11 cellular contexts compared by ENCODE assay signal in genomic region chr14:35399083-35399807, GRCh38. TPM values are rescaled to one million over a fixed set of nuclear protein-coding genes. Genes with fewer than 3 reads are reported as not detected.
DNase-seq lines count a peak whose midpoint lies in the region; ATAC-seq and TF ChIP-seq lines count a peak whose summit lies in the region.
"Had no signal": no experiment of that assay in that cellular context is flagged by ENCODE, and none has a peak within 500 bp of the region (broad histone marks: within the 10 kb centered on the region; RNA-seq: fewer than 3 reads in every experiment).

No MANE protein-coding gene starts in this region.

- no peaks in the 10 kb centered on the region for H3K9me3 Mint-ChIP-seq in activated CD4-positive, alpha-beta T cell treated with anti-CD3 and anti-CD28 coated beads for 36 hours (ENCODE audit: low read depth)
- no peaks in the 10 kb centered on the region for H3K9me3 Mint-ChIP-seq in activated CD4-positive, alpha-beta T cell treated with anti-CD3 and anti-CD28 coated beads, Interleukin-2, amount 10 ng/mL, durations not matched to agents 7 days and 5 days
- no peaks in the 10 kb centered on the region for H3K9me3 Mint-ChIP-seq in activated T-helper 2 cell treated with anti-CD3 and anti-CD28 coated beads, Interferon-gamma antibody, Interleukin-2, Interleukin-4, amounts not matched to agents 10 μg/mL and 5 μg/mL and 100 μg/mL, durations not matched to agents 14 hours and 24 hours and 36 hours

- ATAC-seq in activated CD4-positive, alpha-beta T cell treated with anti-CD3 and anti-CD28 coated beads for 36 hours: no peak
- ATAC-seq: activated CD4-positive, CD25-positive, alpha-beta regulatory T cell treated with anti-CD3 and anti-CD28 coated beads, Interleukin-2, amount 50 U/mL, for 24 hours had no signal

- H3K4me3 ChIP-seq in liver (ENCODE audit: low read depth in 1 of 3, low read length in 3 of 3): no peak overlapping the region

- H3K27ac Mint-ChIP-seq in activated CD4-positive, alpha-beta T cell treated with anti-CD3 and anti-CD28 coated beads for 36 hours: peak overlapping the region; percentile 38
- H3K27ac Mint-ChIP-seq in activated CD4-positive, alpha-beta T cell treated with anti-CD3 and anti-CD28 coated beads, Interleukin-2, amount 10 ng/mL, durations not matched to agents 7 days and 5 days: no peak overlapping the region
- H3K27ac Mint-ChIP-seq in activated T-helper 2 cell treated with anti-CD3 and anti-CD28 coated beads, Interferon-gamma antibody, Interleukin-2, Interleukin-4, amounts not matched to agents 10 μg/mL and 5 μg/mL and 100 μg/mL, durations not matched to agents 14 hours and 24 hours and 36 hours: peak overlapping the region; percentile 66

- DNase-seq in activated CD4-positive, alpha-beta T cell treated with anti-CD3 and anti-CD28 coated beads for 36 hours: no peak
- DNase-seq in activated CD4-positive, alpha-beta T cell treated with anti-CD3 and anti-CD28 coated beads, Interleukin-2, amount 10 ng/mL, durations not matched to agents 7 days and 5 days: no peak
- no peak for DNase-seq in activated T-helper 2 cell treated with anti-CD3 and anti-CD28 coated beads, Interferon-gamma antibody, Interleukin-2, Interleukin-4, amounts not matched to agents 10 μg/mL and 5 μg/mL and 100 μg/mL, durations not matched to agents 14 hours and 24 hours and 36 hours (ENCODE audit: low spot score)
- no peak for DNase-seq in substantia nigra (lab: John Stamatoyannopoulos, UW)
- DNase-seq in KG1 (lab: John Stamatoyannopoulos, UW): no peak
- DNase-seq in AG20443 (ENCODE audit: low spot score): no peak
- no peak for DNase-seq in NCI-H226
- DNase-seq: caudate nucleus; stimulated activated CD4-positive, alpha-beta T cell treated with anti-CD3 and anti-CD28 coated beads, Interleukin-12 subunit alpha, Interleukin-12 subunit beta, amount 100 ng/mL, for 4 hours had no signal

- CTCF ChIA-PET in activated CD4-positive, alpha-beta T cell treated with anti-CD3 and anti-CD28 coated beads for 36 hours (lab: Charles Lee): interaction anchor here (0.5 to 7.3 kb wide), 9 partner anchors 16 to 259 kb away, joined by 3 to 77 read pairs (median 3); no protein-coding TSS in a partner anchor
- CTCF ChIA-PET in activated CD4-positive, alpha-beta T cell treated with anti-CD3 and anti-CD28 coated beads, Interleukin-2, amount 10 ng/mL, durations not matched to agents 7 days and 5 days (lab: Charles Lee): interaction anchor here (1.0 kb wide), 1 partner anchor 9 kb away, joined by 4 read pairs; no protein-coding TSS in a partner anchor

- WGBS in liver: 79% methylated on average over 10 of the region's 10 CpGs

- H3K27me3 Mint-ChIP-seq in activated CD4-positive, alpha-beta T cell treated with anti-CD3 and anti-CD28 coated beads for 36 hours: no peaks in the 10 kb centered on the region
- H3K27me3 Mint-ChIP-seq in activated CD4-positive, alpha-beta T cell treated with anti-CD3 and anti-CD28 coated beads, Interleukin-2, amount 10 ng/mL, durations not matched to agents 7 days and 5 days: no peaks in the 10 kb centered on the region
- H3K27me3 Mint-ChIP-seq in activated T-helper 2 cell treated with anti-CD3 and anti-CD28 coated beads, Interferon-gamma antibody, Interleukin-2, Interleukin-4, amounts not matched to agents 10 μg/mL and 5 μg/mL and 100 μg/mL, durations not matched to agents 14 hours and 24 hours and 36 hours (ENCODE audit: low read depth): no peaks in the 10 kb centered on the region

- H3K36me3 Mint-ChIP-seq in activated CD4-positive, alpha-beta T cell treated with anti-CD3 and anti-CD28 coated beads for 36 hours (ENCODE audit: low read depth): peaks cover 50% of the 10 kb centered on the region
- peaks cover 42% of the 10 kb centered on the region for H3K36me3 Mint-ChIP-seq in activated CD4-positive, alpha-beta T cell treated with anti-CD3 and anti-CD28 coated beads, Interleukin-2, amount 10 ng/mL, durations not matched to agents 7 days and 5 days (ENCODE audit: low read depth)
- H3K36me3 Mint-ChIP-seq in activated T-helper 2 cell treated with anti-CD3 and anti-CD28 coated beads, Interferon-gamma antibody, Interleukin-2, Interleukin-4, amounts not matched to agents 10 μg/mL and 5 μg/mL and 100 μg/mL, durations not matched to agents 14 hours and 24 hours and 36 hours (ENCODE audit: low read depth): peaks cover 49% of the 10 kb centered on the region

- H3K9me3 ChIP-seq in liver (ENCODE audit: control insufficient read depth in 4 of 4, low read length in 3 of 4): no peaks in the 10 kb centered on the region

- H3K4me1 ChIP-seq in liver (ENCODE audit: control insufficient read depth in 4 of 4, insufficient read depth in 4 of 4, low read length in 3 of 4): peaks cover 1 to 37% (median 11%) of the 10 kb centered on the region in 4 donors

- peaks cover 17 to 34% (median 25%) of the 10 kb centered on the region in 4 donors for H3K36me3 ChIP-seq in liver (ENCODE audit: control insufficient read depth in 4 of 4, insufficient read depth in 3 of 4, low read depth in 1 of 4, low read length in 3 of 4)

- POLR2A ChIA-PET in activated CD4-positive, alpha-beta T cell treated with anti-CD3 and anti-CD28 coated beads for 36 hours (lab: Charles Lee): interaction anchor here (0.8 to 7.7 kb wide), 10 partner anchors 17 to 113 kb away, joined by 3 to 210 read pairs (median 10); partner anchors contain the start of gene PSMA6
- POLR2A ChIA-PET in activated CD4-positive, alpha-beta T cell treated with anti-CD3 and anti-CD28 coated beads, Interleukin-2, amount 10 ng/mL, durations not matched to agents 7 days and 5 days (lab: Charles Lee): interaction anchor here (0.5 to 0.8 kb wide), 3 partner anchors 32 to 73 kb away, joined by 3 to 5 read pairs (median 4); no protein-coding TSS in a partner anchor

- intact Hi-C loops in activated CD4-positive, alpha-beta T cell treated with anti-CD3 and anti-CD28 coated beads for 36 hours (cut with DNase I, micrococcal nuclease): no loop called here
- intact Hi-C loops in activated T-helper 2 cell treated with anti-CD3 and anti-CD28 coated beads, Interferon-gamma antibody, Interleukin-2, Interleukin-4, amounts not matched to agents 10 μg/mL and 5 μg/mL and 100 μg/mL, durations not matched to agents 14 hours and 24 hours and 36 hours (cut with micrococcal nuclease): no loop called here

- TF ChIP-seq RAD21 in liver (IDR thresholded peaks at IDR 0.05): peak in 1 of 2 donors; percentile 39

- peak overlapping the region; percentile 13 for H3K4me3 Mint-ChIP-seq in activated CD4-positive, alpha-beta T cell treated with anti-CD3 and anti-CD28 coated beads for 36 hours
- no peak overlapping the region for H3K4me3 Mint-ChIP-seq in activated CD4-positive, alpha-beta T cell treated with anti-CD3 and anti-CD28 coated beads, Interleukin-2, amount 10 ng/mL, durations not matched to agents 7 days and 5 days
- peak overlapping the region; percentile 6 for H3K4me3 Mint-ChIP-seq in activated T-helper 2 cell treated with anti-CD3 and anti-CD28 coated beads, Interferon-gamma antibody, Interleukin-2, Interleukin-4, amounts not matched to agents 10 μg/mL and 5 μg/mL and 100 μg/mL, durations not matched to agents 14 hours and 24 hours and 36 hours (ENCODE audit: low read depth)

- no peak overlapping the region for H3K9ac ChIP-seq in liver (ENCODE audit: low read depth in 1 of 2, low read length in 2 of 2)

- H3K27ac ChIP-seq in liver (ENCODE audit: low read depth in 1 of 2, low read length in 2 of 2) (peak overlapping the region; percentile 63 to 91), substantia nigra (ENCODE audit: low read depth, low read length, poor library complexity, severe bottlenecking) (peak overlapping the region; percentile 28)

- no peaks in the 10 kb centered on the region for H3K27me3 ChIP-seq in liver (ENCODE audit: control insufficient read depth in 4 of 4, insufficient read depth in 4 of 4, low read length in 3 of 4)

- peaks cover 34% of the 10 kb centered on the region for H3K4me1 Mint-ChIP-seq in activated CD4-positive, alpha-beta T cell treated with anti-CD3 and anti-CD28 coated beads for 36 hours
- H3K4me1 Mint-ChIP-seq in activated CD4-positive, alpha-beta T cell treated with anti-CD3 and anti-CD28 coated beads, Interleukin-2, amount 10 ng/mL, durations not matched to agents 7 days and 5 days: peaks cover 45% of the 10 kb centered on the region
- H3K4me1 Mint-ChIP-seq in activated T-helper 2 cell treated with anti-CD3 and anti-CD28 coated beads, Interferon-gamma antibody, Interleukin-2, Interleukin-4, amounts not matched to agents 10 μg/mL and 5 μg/mL and 100 μg/mL, durations not matched to agents 14 hours and 24 hours and 36 hours (ENCODE audit: low read depth): peaks cover 36% of the 10 kb centered on the region

- no peak for TF ChIP-seq CTCF in liver (IDR thresholded peaks at IDR 0.05; ENCODE audit: low read depth, low read length, missing input control)

TF ChIP-seq in liver, 16 proteins besides CTCF, POLR2A, EP300 and RAD21:
- peak in 1 of 2 donors; percentile 34 for TF ChIP-seq JUND (IDR thresholded peaks at IDR 0.05)
- TF ChIP-seq EGR1 (IDR thresholded peaks at IDR 0.05; ENCODE audit: low read depth in 2 of 2): no peak
- TF ChIP-seq RXRA (IDR thresholded peaks at IDR 0.05): peak in 1 of 2 donors; percentile 21

RNA-seq across cellular contexts. Expression of gene NFKBIA, which starts 5.3 kb away (rescaled TPM):
- total RNA-seq in activated CD4-positive, alpha-beta T cell treated with anti-CD3 and anti-CD28 coated beads for 36 hours: 100 to 1,000 TPM; 264 to 298 TPM
- 10 to 100 TPM; 60.1 to 61.7 TPM for total RNA-seq in activated CD4-positive, alpha-beta T cell treated with anti-CD3 and anti-CD28 coated beads, Interleukin-2, amount 10 ng/mL, durations not matched to agents 7 days and 5 days
- 386 and 390 TPM in 2 replicates for total RNA-seq in activated T-helper 2 cell treated with anti-CD3 and anti-CD28 coated beads, Interferon-gamma antibody, Interleukin-2, Interleukin-4, amounts not matched to agents 10 μg/mL and 5 μg/mL and 100 μg/mL, durations not matched to agents 14 hours and 24 hours and 36 hours
- total RNA-seq in liver: 100 to 1,000 TPM in 1 of 2 donors, 10 to 100 TPM in 1; 46.9 to 120 TPM
- 100 to 1,000 TPM in 1 of 2 donors, 10 to 100 TPM in 1; 52.9 to 204 TPM for polyA plus RNA-seq in liver
